9 cellular contexts compared by ENCODE assay signal in genomic region chr21:36297938-36298572, GRCh38. TPM values are rescaled to one million over a fixed set of nuclear protein-coding genes. Genes with fewer than 3 reads are reported as not detected.
DNase-seq lines count a peak whose midpoint lies in the region; ATAC-seq and TF ChIP-seq lines count a peak whose summit lies in the region.
"Had no signal": no experiment of that assay in that cellular context is flagged by ENCODE, and none has a peak within 500 bp of the region (broad histone marks: within the 10 kb centered on the region; RNA-seq: fewer than 3 reads in every experiment).

No MANE protein-coding gene starts in this region.

- H3K9me3 Mint-ChIP-seq in activated CD4-positive, alpha-beta memory T cell treated with anti-CD3 and anti-CD28 coated beads, Interleukin-2, amount 10 ng/mL, durations not matched to agents 7 days and 5 days: no peaks in the 10 kb centered on the region

- in situ Hi-C loops in gastrocnemius medialis (cut with MboI; ENCODE audit: low sequenced_read_pairs in 4 of 4): no loop called here

- H3K36me3 ChIP-seq in esophagus squamous epithelium: peaks cover 0 to 22% (median 4%) of the 10 kb centered on the region in 3 donors
- peaks cover 0 to 6% of the 10 kb centered on the region in 2 donors for H3K36me3 ChIP-seq in gastrocnemius medialis

- TF ChIP-seq CTCF in LNCaP clone FGC (IDR thresholded peaks at IDR 0.05; ENCODE audit: control insufficient read depth, extremely low read depth, insufficient read depth) (no peak), esophagus squamous epithelium (IDR thresholded peaks at IDR 0.05) (no peak), gastrocnemius medialis (IDR thresholded peaks at IDR 0.05 in 4 of 5, conservative IDR thresholded peaks at IDR 0.05 in 1 of 5) (no peak)

- peaks cover 50% of the 10 kb centered on the region for H3K4me1 Mint-ChIP-seq in activated CD4-positive, alpha-beta memory T cell treated with anti-CD3 and anti-CD28 coated beads, Interleukin-2, amount 10 ng/mL, durations not matched to agents 7 days and 5 days

- WGBS in esophagus squamous epithelium, 2 donors: 4 to 26% methylated on average over 9 to 10 of the region's 10 CpGs

- H3K9me3 ChIP-seq in esophagus squamous epithelium: no peaks in the 10 kb centered on the region
- no peaks in the 10 kb centered on the region for H3K9me3 ChIP-seq in gastrocnemius medialis

- intact Hi-C loops in esophagus squamous epithelium (cut with DNase I): no loop called here
- intact Hi-C loops in gastrocnemius medialis (cut with DNase I; ENCODE audit: low total_unique reads): no loop called here

- H3K27ac Mint-ChIP-seq in activated CD4-positive, alpha-beta memory T cell treated with anti-CD3 and anti-CD28 coated beads, Interleukin-2, amount 10 ng/mL, durations not matched to agents 7 days and 5 days: peak overlapping the region; percentile 93

- H3K27ac ChIP-seq in esophagus squamous epithelium (peak overlapping the region; percentile 83 to 95 (median 89)), gastrocnemius medialis (no peak overlapping the region)
- H3K27ac ChIP-seq: parathyroid adenoma had no signal

- H3K4me1 ChIP-seq in esophagus squamous epithelium: peaks cover 0 to 50% (median 13%) of the 10 kb centered on the region in 3 donors
- no peaks in the 10 kb centered on the region for H3K4me1 ChIP-seq in gastrocnemius medialis
- H3K4me1 ChIP-seq: parathyroid adenoma had no signal

- DNase-seq in EH (ENCODE audit: low read depth): peak; percentile 47
- DNase-seq in LNCaP clone FGC (ENCODE audit: low read depth): peak; percentile 46
- DNase-seq in activated CD4-positive, alpha-beta memory T cell treated with anti-CD3 and anti-CD28 coated beads, Interleukin-2, amount 10 ng/mL, durations not matched to agents 7 days and 5 days: peak; percentile 83
- peak; percentile 36 for DNase-seq in esophagus squamous epithelium (lab: John Stamatoyannopoulos, UW)
- DNase-seq in gastrocnemius medialis: peak; percentile 37 to 46
- DNase-seq in NCI-H748 treated with DMSO at 0.1 percent for 48 hours (lab: John Stamatoyannopoulos, UW): no peak
- DNase-seq in putamen (ENCODE audit: low spot score): no peak

- peak overlapping the region; percentile 76 for H3K4me3 Mint-ChIP-seq in activated CD4-positive, alpha-beta memory T cell treated with anti-CD3 and anti-CD28 coated beads, Interleukin-2, amount 10 ng/mL, durations not matched to agents 7 days and 5 days

- no peaks in the 10 kb centered on the region for H3K27me3 Mint-ChIP-seq in activated CD4-positive, alpha-beta memory T cell treated with anti-CD3 and anti-CD28 coated beads, Interleukin-2, amount 10 ng/mL, durations not matched to agents 7 days and 5 days

- ATAC-seq in GM21723 (IDR thresholded peaks at IDR 0.05; ENCODE audit: unreplicated experiment) (peak; percentile 97), gastrocnemius medialis (peak; percentile 36 to 63)

- POLR2A ChIA-PET in activated CD4-positive, alpha-beta memory T cell treated with anti-CD3 and anti-CD28 coated beads, Interleukin-2, amount 10 ng/mL, durations not matched to agents 7 days and 5 days (lab: Charles Lee): interaction anchor here (0.6 to 6.8 kb wide), 20 partner anchors 8 to 163 kb away, joined by 3 to 237 read pairs (median 3); partner anchors contain the start of genes CBR3 and MORC3

- H3K27me3 ChIP-seq in esophagus squamous epithelium (no peaks in the 10 kb centered on the region), gastrocnemius medialis (no peaks in the 10 kb centered on the region)

- TF ChIP-seq POLR2A in esophagus squamous epithelium (IDR thresholded peaks at IDR 0.05): peak in 2 of 4 donors; percentile 65 to 67
- TF ChIP-seq POLR2A in gastrocnemius medialis (IDR thresholded peaks at IDR 0.05): peak; percentile 17 to 39

- CTCF ChIA-PET in activated CD4-positive, alpha-beta memory T cell treated with anti-CD3 and anti-CD28 coated beads, Interleukin-2, amount 10 ng/mL, durations not matched to agents 7 days and 5 days (lab: Charles Lee): interaction anchor here (0.8 to 4.2 kb wide), 5 partner anchors 9 to 37 kb away, joined by 3 to 36 read pairs (median 10); partner anchors contain the start of gene MORC3

- peaks cover 13% of the 10 kb centered on the region for H3K36me3 Mint-ChIP-seq in activated CD4-positive, alpha-beta memory T cell treated with anti-CD3 and anti-CD28 coated beads, Interleukin-2, amount 10 ng/mL, durations not matched to agents 7 days and 5 days (ENCODE audit: low read depth)

- peak overlapping the region; percentile 10; the same call in 1 of the 2 replicates for H3K4me3 ChIP-seq in LNCaP clone FGC (ENCODE audit: low read depth, low read length)
- H3K4me3 ChIP-seq in esophagus squamous epithelium: peak overlapping the region; percentile 19 to 50 (median 38)
- H3K4me3 ChIP-seq in gastrocnemius medialis: no peak overlapping the region

RNA-seq across cellular contexts. Expression of gene MORC3, which starts 21.9 kb away (rescaled TPM):
- total RNA-seq in activated CD4-positive, alpha-beta memory T cell treated with anti-CD3 and anti-CD28 coated beads, Interleukin-2, amount 10 ng/mL, durations not matched to agents 7 days and 5 days: 10 to 100 TPM; 43.6 to 44.3 TPM
- total RNA-seq in esophagus squamous epithelium: 10 to 100 TPM; 31.9 to 50.5 (median 43.1) TPM
- total RNA-seq in gastrocnemius medialis: 10 to 100 TPM; 28.1 to 35.5 (median 31.7) TPM

Comparison
In these comparisons a context has a peak if more than half of its experiments do, and no peak if none do; other contexts are left out.
1. DNase-seq: peak in EH (single experiment), LNCaP clone FGC (single experiment), activated CD4-positive, alpha-beta memory T cell treated with anti-CD3 and anti-CD28 coated beads, Interleukin-2, amount 10 ng/mL, durations not matched to agents 7 days and 5 days (single experiment), esophagus squamous epithelium (single experiment) and gastrocnemius medialis (2 of 2); none in NCI-H748 treated with DMSO at 0.1 percent for 48 hours (single experiment) and putamen (single experiment).
2. H3K4me3 ChIP-seq: peak in LNCaP clone FGC (single experiment) and esophagus squamous epithelium (4 of 4); none in gastrocnemius medialis (0 of 4).
3. H3K27ac ChIP-seq: peak in esophagus squamous epithelium (4 of 4); none in gastrocnemius medialis (0 of 4).